11 cellular contexts compared by ENCODE assay signal in genomic region chr19:13013649-13014048, GRCh38. TPM values are rescaled to one million over a fixed set of nuclear protein-coding genes. Genes with fewer than 3 reads are reported as not detected.
DNase-seq lines count a peak whose midpoint lies in the region; ATAC-seq and TF ChIP-seq lines count a peak whose summit lies in the region.
"Had no signal": no experiment of that assay in that cellular context is flagged by ENCODE, and none has a peak within 500 bp of the region (broad histone marks: within the 10 kb centered on the region; RNA-seq: fewer than 3 reads in every experiment).

No MANE protein-coding gene starts in this region.

- peaks cover 0 to 2% (median 0%) of the 10 kb centered on the region in 3 donors for H3K36me3 Mint-ChIP-seq in CD8-positive, alpha-beta memory T cell

- no peak for TF ChIP-seq POLR2A in gastrocnemius medialis (IDR thresholded peaks at IDR 0.05)

- CTCF ChIA-PET in CD8-positive, alpha-beta memory T cell (lab: Charles Lee): interaction anchor here (0.9 to 2.6 kb wide), 6 partner anchors 30 to 80 kb away, joined by 3 to 20 read pairs (median 3); no protein-coding TSS in a partner anchor

- H3K36me3 ChIP-seq in CD8-positive, alpha-beta memory T cell (ENCODE audit: insufficient read depth, low read length): no peaks in the 10 kb centered on the region
- H3K36me3 ChIP-seq in SJSA1 (no peaks in the 10 kb centered on the region), gastrocnemius medialis (no peaks in the 10 kb centered on the region)
- H3K36me3 ChIP-seq: HAP-1 had no signal

- H3K4me1 Mint-ChIP-seq in CD8-positive, alpha-beta memory T cell: peaks cover 23 to 29% (median 23%) of the 10 kb centered on the region in 3 donors

- ATAC-seq in gastrocnemius medialis (no peak), HG02610 (IDR thresholded peaks at IDR 0.05; ENCODE audit: unreplicated experiment) (no peak), HG02970 (IDR thresholded peaks at IDR 0.05; ENCODE audit: low FRiP score, unreplicated experiment) (no peak), GM21360 (IDR thresholded peaks at IDR 0.05; ENCODE audit: unreplicated experiment) (no peak)

- H3K4me3 ChIP-seq in CD8-positive, alpha-beta memory T cell (ENCODE audit: low read length): peak overlapping the region; percentile 52
- H3K4me3 ChIP-seq in SJSA1 (peak overlapping the region; percentile 38), gastrocnemius medialis (peak overlapping the region; percentile 52 to 74 (median 59))
- H3K4me3 ChIP-seq: HAP-1 had no signal

- no peak for TF ChIP-seq CTCF in gastrocnemius medialis (IDR thresholded peaks at IDR 0.05 in 4 of 5, conservative IDR thresholded peaks at IDR 0.05 in 1 of 5)

- H3K4me1 ChIP-seq in CD8-positive, alpha-beta memory T cell (ENCODE audit: insufficient read depth, low read length): peaks cover 25% of the 10 kb centered on the region
- H3K4me1 ChIP-seq in SJSA1 (replicated peaks) (peaks cover 40% of the 10 kb centered on the region), gastrocnemius medialis (peaks cover 68 to 77% of the 10 kb centered on the region in 2 donors)
- H3K4me1 ChIP-seq: HAP-1 had no signal

- no peak for DNase-seq in CD8-positive, alpha-beta memory T cell
- peak in 1 of 2 experiments; percentile 56 for DNase-seq in SJSA1 (ENCODE audit: low read depth in 1 of 2, low spot score in 2 of 2)
- DNase-seq in epithelial cell of prostate (ENCODE audit: low read depth, low spot score): no peak
- DNase-seq in gastrocnemius medialis: no peak
- DNase-seq in MV-4-11 (lab: John Stamatoyannopoulos, UW): no peak
- DNase-seq: NCI-H1048 had no signal

- H3K4me3 Mint-ChIP-seq in CD8-positive, alpha-beta memory T cell: peak overlapping the region; percentile 78 to 96 (median 86)

- peak overlapping the region in 6 of 8 donors; percentile 36 to 83 (median 56) for H3K27ac Mint-ChIP-seq in CD8-positive, alpha-beta memory T cell

- no peaks in the 10 kb centered on the region for H3K9me3 ChIP-seq in CD8-positive, alpha-beta memory T cell (ENCODE audit: low read length)
- no peaks in the 10 kb centered on the region for H3K9me3 ChIP-seq in SJSA1 (replicated peaks)
- H3K9me3 ChIP-seq in gastrocnemius medialis: no peaks in the 10 kb centered on the region
- H3K9me3 ChIP-seq: HAP-1 had no signal

- POLR2A ChIA-PET in CD8-positive, alpha-beta memory T cell (lab: Charles Lee): interaction anchor here (1.1 kb wide), 1 partner anchor 10 kb away, joined by 3 read pairs; no protein-coding TSS in a partner anchor

- intact Hi-C loops in gastrocnemius medialis (cut with DNase I; ENCODE audit: low total_unique reads): loop anchor here (2.0 kb wide), 1 partner anchor 17 kb away; no protein-coding TSS in a partner anchor

- in situ Hi-C loops in gastrocnemius medialis (cut with MboI; ENCODE audit: low sequenced_read_pairs in 4 of 4): no loop called here

- H3K27ac ChIP-seq in CD8-positive, alpha-beta memory T cell (ENCODE audit: low read depth, low read length): no peak overlapping the region
- H3K27ac ChIP-seq in SJSA1 (no peak overlapping the region), epithelial cell of prostate (peak overlapping the region; percentile 81), gastrocnemius medialis (peak overlapping the region; percentile 97 to 100 (median 99))

- peaks cover 0 to 4% (median 0%) of the 10 kb centered on the region in 5 donors for H3K9me3 Mint-ChIP-seq in CD8-positive, alpha-beta memory T cell

- H3K27me3 ChIP-seq in CD8-positive, alpha-beta memory T cell (ENCODE audit: insufficient read depth, low read length, poor library complexity, severe bottlenecking): peaks cover 34% of the 10 kb centered on the region
- no peaks in the 10 kb centered on the region for H3K27me3 ChIP-seq in SJSA1 (replicated peaks)
- H3K27me3 ChIP-seq in gastrocnemius medialis: no peaks in the 10 kb centered on the region

- H3K27me3 Mint-ChIP-seq in CD8-positive, alpha-beta memory T cell: peaks cover 58 to 84% of the 10 kb centered on the region in 2 donors

RNA-seq across cellular contexts. Expression of gene NFIX, which starts 18.4 kb away (rescaled TPM):
- total RNA-seq in CD8-positive, alpha-beta memory T cell: 1 to 10 TPM; 2.3 to 2.8 TPM
- polyA plus RNA-seq in CD8-positive, alpha-beta memory T cell: 0.94 TPM
- total RNA-seq in SJSA1 (2014; rRNA removed; shearing (Covaris generic)): 9.4 and 10.9 TPM in 2 replicates
- total RNA-seq in gastrocnemius medialis: 100 to 1,000 TPM in 2 of 4 donors, 10 to 100 TPM in 2; 31.9 to 128 (median 105) TPM

RNA-seq across cellular contexts. Expression of gene DAND5, which starts 44.3 kb away (rescaled TPM):
- total RNA-seq in CD8-positive, alpha-beta memory T cell: not detected
- not detected for polyA plus RNA-seq in CD8-positive, alpha-beta memory T cell
- 0.41 TPM in 1 of 2 replicates, not detected in the other for total RNA-seq in SJSA1 (2014; rRNA removed; shearing (Covaris generic))
- total RNA-seq in gastrocnemius medialis: not detected
- total RNA-seq: glomerular endothelial cell had no signal

RNA-seq across cellular contexts. Expression of gene GADD45GIP1, which starts 56.6 kb away (rescaled TPM):
- total RNA-seq in CD8-positive, alpha-beta memory T cell: 10 to 100 TPM; 37.3 to 38.6 TPM
- 64.1 TPM for polyA plus RNA-seq in CD8-positive, alpha-beta memory T cell
- total RNA-seq in SJSA1 (2014; rRNA removed; shearing (Covaris generic)): 75.7 and 84.3 TPM in 2 replicates
- total RNA-seq in gastrocnemius medialis: 10 to 100 TPM; 50.7 to 71.0 (median 61.4) TPM

Comparison
In these comparisons a context has a peak if more than half of its experiments do, and no peak if none do; other contexts are left out.
1. H3K27ac ChIP-seq: peak in epithelial cell of prostate (single experiment) and gastrocnemius medialis (4 of 4); none in CD8-positive, alpha-beta memory T cell (single experiment) and SJSA1 (single experiment).
2. Peak in every context shown above with its lines, with median percentiles within 50 percentile points of each other: H3K4me3 ChIP-seq.